Comparison of ENCODE assay signal across 6 cellular contexts in the genomic region with DNA sequence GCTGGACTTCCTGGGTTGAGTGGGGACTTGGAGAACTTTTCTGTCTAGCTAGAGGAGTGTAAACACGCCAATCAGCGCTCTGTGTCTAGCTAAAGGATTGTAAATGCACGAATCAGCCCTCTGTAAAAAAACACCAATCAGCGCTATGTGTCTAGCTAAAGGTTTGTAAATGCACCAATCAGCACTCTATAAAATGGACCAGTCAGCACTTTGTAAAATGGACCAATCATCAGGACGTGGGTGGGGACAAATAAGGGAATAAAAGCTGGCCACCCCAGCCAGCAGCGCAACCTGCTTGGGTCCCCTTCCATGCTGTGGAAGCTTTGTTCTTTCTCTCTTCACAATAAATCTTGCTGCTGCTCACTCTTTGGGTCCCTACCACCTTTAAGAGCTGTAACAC.
TF ChIP-seq lines count a peak whose summit lies in the region.

No MANE protein-coding gene starts in this region.

TF ChIP-seq in A549, 52 proteins besides CTCF, POLR2A, EP300 and RAD21:
- peak; percentile 95 for TF ChIP-seq MAFK (IDR thresholded peaks at IDR 0.05; ENCODE audit: partially characterized antibody)

TF ChIP-seq in IMR-90, 13 proteins besides CTCF, POLR2A, EP300 and RAD21:
- peak; percentile 82 for TF ChIP-seq MAFK (IDR thresholded peaks at IDR 0.05; ENCODE audit: low read depth, low read length)

TF ChIP-seq in WTC11, 78 proteins besides CTCF, POLR2A, EP300 and RAD21:
- TF ChIP-seq NFYB (CRISPR knock-in tag; conservative IDR thresholded peaks at IDR 0.05; ENCODE audit: low read depth) = peak; percentile 23; the same call in 1 of the 2 replicates
TF ChIP-seq in WTC11: peak in this region for 1; not testable (repeated sequence) for 77.

TF ChIP-seq in K562, 482 proteins besides CTCF, POLR2A, EP300 and RAD21:
- TF ChIP-seq NFYB (IDR thresholded peaks at IDR 0.05; ENCODE audit: extremely low read depth, insufficient read length) = peak; percentile 49
- peak; percentile 94 for TF ChIP-seq ZNF316 (IDR thresholded peaks at IDR 0.05)
- TF ChIP-seq MAFG (tag; conservative IDR thresholded peaks at IDR 0.05) = peak; percentile 75
- peak; percentile 80 for TF ChIP-seq MAFF (IDR thresholded peaks at IDR 0.05; ENCODE audit: low read length)
- TF ChIP-seq MAFK (IDR thresholded peaks at IDR 0.05; ENCODE audit: low read length) = peak; percentile 76
- TF ChIP-seq C11orf30 (IDR thresholded peaks at IDR 0.05; ENCODE audit: low read depth) = peak; percentile 87

TF ChIP-seq in H1, 55 proteins besides CTCF, POLR2A, EP300 and RAD21:
- peak; percentile 30; the same call in 1 of the 2 replicates for TF ChIP-seq MAFK (IDR thresholded peaks at IDR 0.05; ENCODE audit: low read depth, low read length)

TF ChIP-seq in HepG2, 621 proteins besides CTCF, POLR2A, EP300 and RAD21:
- TF ChIP-seq MAFK (conservative IDR thresholded peaks at IDR 0.05 in 1 of 2, IDR thresholded peaks at IDR 0.05 in 1 of 2; ENCODE audit: low read length in 2 of 2) (peak; percentile 85 to 90), MAFF (IDR thresholded peaks at IDR 0.05; ENCODE audit: low read depth, low read length) (peak; percentile 89)
